Comparison of ENCODE assay signal across 10 cellular contexts in genomic region chr11:55554169-55554568, GRCh38. TPM values are rescaled to one million over a fixed set of nuclear protein-coding genes. Genes with fewer than 3 reads are reported as not detected.
"Had no signal": no experiment of that assay in that cellular context is flagged by ENCODE, and none has a peak within 500 bp of the region (broad histone marks: within the 10 kb centered on the region; RNA-seq: fewer than 3 reads in every experiment).

Gene OR4C15 (plus strand): TSS chr11:55554469. CDS start chr11:55554469, 0 bp downstream.

- DNase-seq: GM23248, GOT3, H7, H9, HCEC 1CT, HFFc6 had no signal

- H3K4me1 Mint-ChIP-seq: GM23338, H9 had no signal

- H3K27ac ChIP-seq: GM23248 had no signal

- H3K4me2 ChIP-seq: GM23338 had no signal

- H3K4me3 ChIP-seq: GM23248, GM23338, HAP-1 had no signal

- H3K4me3 Mint-ChIP-seq: GM23338, H9, HFFc6 had no signal

- H2AFZ ChIP-seq: GM23248, GM23338 had no signal

- H3K9ac ChIP-seq: GM23248 had no signal

- H3K36me3 ChIP-seq: HAP-1 had no signal

- H3K27ac Mint-ChIP-seq: GM23338, H9, HFFc6 had no signal

- H3K9me3 ChIP-seq: HAP-1 had no signal

- H3K4me1 ChIP-seq: HAP-1 had no signal

RNA-seq across cellular contexts. Expression of gene OR4C15, which starts in this region (rescaled TPM):
- total RNA-seq: GM23248, GM23338, H1, H4, H7, H9, HFFc6 had no signal
